Comparison of ENCODE assay signal across 8 cellular contexts in genomic region chr1:14598498-14599172, GRCh38. TPM values are rescaled to one million over a fixed set of nuclear protein-coding genes. Genes with fewer than 3 reads are reported as not detected.
DNase-seq lines count a peak whose midpoint lies in the region; ATAC-seq and TF ChIP-seq lines count a peak whose summit lies in the region.

Gene KAZN (plus strand): TSS chr1:14598685.

- H3K4me3 Mint-ChIP-seq in glutamatergic neuron (ENCODE audit: unreplicated experiment) = peak within 1 kb of the TSS; percentile 88

- peak within 1 kb of the TSS; percentile 5 for H3K27ac Mint-ChIP-seq in glutamatergic neuron (ENCODE audit: unreplicated experiment)

- no peak for ATAC-seq in HG03460 (IDR thresholded peaks at IDR 0.05; ENCODE audit: unreplicated experiment)
- no peak for ATAC-seq in GM21526 (IDR thresholded peaks at IDR 0.05; ENCODE audit: low FRiP score, unreplicated experiment)

- no peaks in the 10 kb centered on the region for H3K36me3 Mint-ChIP-seq in glutamatergic neuron (ENCODE audit: unreplicated experiment)

- peaks cover 5% of the 10 kb centered on the region for H3K9me3 Mint-ChIP-seq in glutamatergic neuron (ENCODE audit: unreplicated experiment)

- TF ChIP-seq CTCF in GM12864 (IDR thresholded peaks at IDR 0.05; ENCODE audit: low read depth, low read length, missing control alignments) = no peak
- peak; percentile 24 for TF ChIP-seq CTCF in glutamatergic neuron (IDR thresholded peaks at IDR 0.05; ENCODE audit: partially characterized antibody, unreplicated experiment)

- intact Hi-C loops in posterior cingulate gyrus (cut with DNase I) = no loop called here

- DNase-seq in GM12864 (ENCODE audit: low read depth) (no peak), NCI-H526 (lab: John Stamatoyannopoulos, UW) (peak; percentile 40 to 90), glutamatergic neuron (peak; percentile 81), posterior cingulate gyrus (peak in 9 of 10 donors; percentile 44 to 93 (median 61)), amniotic stem cell (lab: John Stamatoyannopoulos, UW) (no peak)
- no peak for DNase-seq in activated CD4-positive, alpha-beta T cell treated with anti-CD3 and anti-CD28 coated beads, Interleukin-2, amount 50 U/mL, for 1 hour

- H3K27me3 Mint-ChIP-seq in glutamatergic neuron (ENCODE audit: unreplicated experiment) = peaks cover 3% of the 10 kb centered on the region

- H3K4me3 ChIP-seq in GM12864 (ENCODE audit: low read depth, low read length) = peak within 1 kb of the TSS; percentile 24

- peaks cover 25% of the 10 kb centered on the region for H3K4me1 Mint-ChIP-seq in glutamatergic neuron (ENCODE audit: low read depth, unreplicated experiment)

RNA-seq across cellular contexts. Expression of gene KAZN, which starts in this region (rescaled TPM):
- total RNA-seq in glutamatergic neuron (ENCODE audit: unreplicated experiment) = 7.9 TPM

Comparison
In these comparisons a context has a peak if more than half of its experiments do, and no peak if none do; other contexts are left out.
1. DNase-seq: peak in NCI-H526 (2 of 2), glutamatergic neuron (single experiment) and posterior cingulate gyrus (9 of 10); none in GM12864 (single experiment), activated CD4-positive, alpha-beta T cell treated with anti-CD3 and anti-CD28 coated beads, Interleukin-2, amount 50 U/mL, for 1 hour (single experiment) and amniotic stem cell (single experiment).